In genomic region chr7:106430103-106430502, GRCh38 we compare ENCODE assay signal across 15 cellular contexts.
"Had no signal": no experiment of that assay in that cellular context is flagged by ENCODE, and none has a peak within 500 bp of the region (broad histone marks: within the 10 kb centered on the region; RNA-seq: fewer than 3 reads in every experiment).

No MANE protein-coding gene starts in this region.

- H3K4me3 Mint-ChIP-seq: naive B cell; stimulated activated effector memory CD8-positive, alpha-beta T cell treated with anti-CD3 and anti-CD28 coated beads, Interleukin-12 subunit alpha, Interleukin-12 subunit beta, amount 100 ng/mL, for 72 hours had no signal

- H3K9me3 ChIP-seq: adrenal gland, mucosa of descending colon, pancreas, right lobe of liver, thoracic aorta had no signal

- H3K27ac ChIP-seq: adrenal gland, foreskin keratinocyte, pancreas, right lobe of liver, thoracic aorta had no signal

- H3K36me3 Mint-ChIP-seq: naive B cell; stimulated activated effector memory CD8-positive, alpha-beta T cell treated with anti-CD3 and anti-CD28 coated beads, Interleukin-12 subunit alpha, Interleukin-12 subunit beta, amount 100 ng/mL, for 72 hours had no signal

- H3K4me3 ChIP-seq: adrenal gland, mucosa of descending colon, pancreas, right lobe of liver, smooth muscle cell, thoracic aorta had no signal

- DNase-seq: activated CD4-positive, alpha-beta T cell treated with anti-CD3 and anti-CD28 coated beads, Interleukin-2, amount 50 U/mL, for 4 hours; activated gamma-delta T cell treated with Interleukin-2 at 50 U/mL for 16 hours; adrenal gland; dermis blood vessel endothelial cell; effector memory CD4-positive, alpha-beta T cell; foreskin keratinocyte; mucosa of descending colon; naive B cell; pancreas; right lobe of liver; stimulated activated CD4-positive, alpha-beta T cell treated with anti-CD3 and anti-CD28 coated beads, Interleukin-4, amount 100 ng/mL, for 1 hour had no signal

- H3K27ac Mint-ChIP-seq: activated naive CD4-positive, alpha-beta T cell treated with anti-CD3 and anti-CD28 coated beads, Interleukin-2, amount 50 U/mL, for 72 hours had no signal

- H3K27me3 ChIP-seq: adrenal gland, foreskin keratinocyte, pancreas, right lobe of liver had no signal

- H3K9me3 Mint-ChIP-seq: naive B cell had no signal

- ATAC-seq: activated naive CD4-positive, alpha-beta T cell treated with anti-CD3 and anti-CD28 coated beads, Interleukin-2, amount 50 U/mL, for 72 hours; foreskin keratinocyte; mucosa of descending colon; right lobe of liver had no signal

- H3K36me3 ChIP-seq: adrenal gland, pancreas, right lobe of liver, thoracic aorta had no signal
